1 cellular context compared by ENCODE assay signal in genomic region chr10:58641095-58641531, GRCh38.
TF ChIP-seq lines count a peak whose summit lies in the region.

No MANE protein-coding gene starts in this region.

TF ChIP-seq in GM12878, 131 proteins besides CTCF, POLR2A, EP300 and RAD21 (continued from another document):
- TF ChIP-seq ZBTB40 (IDR thresholded peaks at IDR 0.05; ENCODE audit: borderline replicate concordance) (no peak), HDAC2 (IDR thresholded peaks at IDR 0.05) (no peak), EGR1 (IDR thresholded peaks at IDR 0.05; ENCODE audit: borderline replicate concordance in 1 of 2, low read depth in 2 of 2, low read length in 2 of 2) (no peak), ELK1 (IDR thresholded peaks at IDR 0.05; ENCODE audit: low read depth, low read length) (no peak), SMC3 (IDR thresholded peaks at IDR 0.05; ENCODE audit: borderline replicate concordance, low read length) (no peak), FOXM1 (IDR thresholded peaks at IDR 0.05; ENCODE audit: low read depth, low read length) (no peak), NFXL1 (IDR thresholded peaks at IDR 0.05; ENCODE audit: borderline replicate concordance) (no peak), CREB1 (IDR thresholded peaks at IDR 0.05; ENCODE audit: low read depth) (no peak)
- TF ChIP-seq, protein P1, sequence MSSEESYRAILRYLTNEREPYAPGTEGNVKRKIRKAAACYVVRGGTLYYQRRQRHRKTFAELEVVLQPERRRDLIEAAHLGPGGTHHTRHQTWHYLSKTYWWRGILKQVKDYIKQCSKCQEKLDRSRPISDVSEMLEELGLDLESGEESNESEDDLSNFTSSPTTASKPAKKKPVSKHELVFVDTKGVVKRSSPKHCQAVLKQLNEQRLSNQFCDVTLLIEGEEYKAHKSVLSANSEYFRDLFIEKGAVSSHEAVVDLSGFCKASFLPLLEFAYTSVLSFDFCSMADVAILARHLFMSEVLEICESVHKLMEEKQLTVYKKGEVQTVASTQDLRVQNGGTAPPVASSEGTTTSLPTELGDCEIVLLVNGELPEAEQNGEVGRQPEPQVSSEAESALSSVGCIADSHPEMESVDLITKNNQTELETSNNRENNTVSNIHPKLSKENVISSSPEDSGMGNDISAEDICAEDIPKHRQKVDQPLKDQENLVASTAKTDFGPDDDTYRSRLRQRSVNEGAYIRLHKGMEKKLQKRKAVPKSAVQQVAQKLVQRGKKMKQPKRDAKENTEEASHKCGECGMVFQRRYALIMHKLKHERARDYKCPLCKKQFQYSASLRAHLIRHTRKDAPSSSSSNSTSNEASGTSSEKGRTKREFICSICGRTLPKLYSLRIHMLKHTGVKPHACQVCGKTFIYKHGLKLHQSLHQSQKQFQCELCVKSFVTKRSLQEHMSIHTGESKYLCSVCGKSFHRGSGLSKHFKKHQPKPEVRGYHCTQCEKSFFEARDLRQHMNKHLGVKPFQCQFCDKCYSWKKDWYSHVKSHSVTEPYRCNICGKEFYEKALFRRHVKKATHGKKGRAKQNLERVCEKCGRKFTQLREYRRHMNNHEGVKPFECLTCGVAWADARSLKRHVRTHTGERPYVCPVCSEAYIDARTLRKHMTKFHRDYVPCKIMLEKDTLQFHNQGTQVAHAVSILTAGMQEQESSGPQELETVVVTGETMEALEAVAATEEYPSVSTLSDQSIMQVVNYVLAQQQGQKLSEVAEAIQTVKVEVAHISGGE (CRISPR knock-in tag; IDR thresholded peaks at IDR 0.05), result no peak
